18 cellular contexts compared by ENCODE assay signal in genomic region chr7:154204046-154204445, GRCh38.
DNase-seq lines count a peak whose midpoint lies in the region; ATAC-seq and TF ChIP-seq lines count a peak whose summit lies in the region.
"Had no signal": no experiment of that assay in that cellular context is flagged by ENCODE, and none has a peak within 500 bp of the region (broad histone marks: within the 10 kb centered on the region; RNA-seq: fewer than 3 reads in every experiment).

No MANE protein-coding gene starts in this region.

- no peaks in the 10 kb centered on the region for H3K9me2 ChIP-seq in neural cell (ENCODE audit: insufficient read depth, low read length)

- H3K36me3 Mint-ChIP-seq in naive thymus-derived CD8-positive, alpha-beta T cell, result no peaks in the 10 kb centered on the region
- H3K36me3 Mint-ChIP-seq in glutamatergic neuron (ENCODE audit: unreplicated experiment), result peaks cover 21% of the 10 kb centered on the region
- H3K36me3 Mint-ChIP-seq: CD8-positive, alpha-beta T cell had no signal

- in situ Hi-C loops in G401 (cut with HindIII; ENCODE audit: low sequenced_read_pairs), result no loop called here

- no peaks in the 10 kb centered on the region for H3F3A ChIP-seq in neural cell (ENCODE audit: insufficient read depth, low read length, poor library complexity, severe bottlenecking)

- DNase-seq in G401 (ENCODE audit: low spot score) (peak; percentile 96), cerebellar nuclear complex (lab: John Stamatoyannopoulos, UW) (peak; percentile 71 to 76), glutamatergic neuron (no peak)
- no peak for DNase-seq in naive thymus-derived CD8-positive, alpha-beta T cell
- DNase-seq: AML-193; Caco-2; Calu3; CD4-positive, alpha-beta T cell; CD8-positive, alpha-beta T cell; DMS79 treated with DMSO at 0.1 percent for 48 hours; GDM1 had no signal

- peak overlapping the region; percentile 36 for H2AFZ ChIP-seq in neural cell (ENCODE audit: low read depth, low read length)

- H3K9me3 Mint-ChIP-seq in naive thymus-derived CD8-positive, alpha-beta T cell, result peaks cover 0 to 6% (median 0%) of the 10 kb centered on the region in 9 donors
- peaks cover 26% of the 10 kb centered on the region for H3K9me3 Mint-ChIP-seq in glutamatergic neuron (ENCODE audit: unreplicated experiment)

- peak overlapping the region; percentile 38 for H3K9ac ChIP-seq in neural cell (ENCODE audit: low read length)
- H3K9ac ChIP-seq: BLaER1 treated with 17β-estradiol and CSF1 and Interleukin-3, amounts not matched to agents 10 nM and 100 nM had no signal

- H3K27me3 ChIP-seq in neural cell (ENCODE audit: insufficient read depth, low read depth, low read length), result no peaks in the 10 kb centered on the region
- H3K27me3 ChIP-seq: BLaER1 treated with 17β-estradiol and CSF1 and Interleukin-3, amounts not matched to agents 10 nM and 100 nM had no signal

- no peak for ATAC-seq in naive thymus-derived CD8-positive, alpha-beta T cell
- ATAC-seq: A549; CD8-positive, alpha-beta T cell; GM12878 had no signal

- no peak for TF ChIP-seq EP300 in neural cell (conservative IDR thresholded peaks at IDR 0.05; ENCODE audit: poor library complexity, severe bottlenecking)

- H3K36me3 ChIP-seq in neural cell (ENCODE audit: insufficient read depth, low read length), result no peaks in the 10 kb centered on the region
- H3K36me3 ChIP-seq: BLaER1 treated with 17β-estradiol and CSF1 and Interleukin-3, amounts not matched to agents 10 nM and 100 nM had no signal

- H3K4me3 Mint-ChIP-seq in naive thymus-derived CD8-positive, alpha-beta T cell, result no peak overlapping the region
- no peak overlapping the region for H3K4me3 Mint-ChIP-seq in glutamatergic neuron (ENCODE audit: unreplicated experiment)
- H3K4me3 Mint-ChIP-seq: B cell; CD4-positive, alpha-beta T cell; CD8-positive, alpha-beta T cell had no signal

- no peaks in the 10 kb centered on the region for H3K9me3 ChIP-seq in neural cell (ENCODE audit: low read length)
- H3K9me3 ChIP-seq: A549; BLaER1 treated with 17β-estradiol and CSF1 and Interleukin-3, amounts not matched to agents 10 nM and 100 nM; Caco-2 had no signal

- no peaks in the 10 kb centered on the region for H3K4me1 Mint-ChIP-seq in naive thymus-derived CD8-positive, alpha-beta T cell
- no peaks in the 10 kb centered on the region for H3K4me1 Mint-ChIP-seq in glutamatergic neuron (ENCODE audit: low read depth, unreplicated experiment)
- H3K4me1 Mint-ChIP-seq: B cell had no signal

- H3K79me2 ChIP-seq in neural cell (replicated peaks; ENCODE audit: insufficient read depth, low read length), result no peaks in the 10 kb centered on the region

- peaks cover 0 to 11% (median 0%) of the 10 kb centered on the region in 5 donors for H3K27me3 Mint-ChIP-seq in naive thymus-derived CD8-positive, alpha-beta T cell
- H3K27me3 Mint-ChIP-seq in glutamatergic neuron (ENCODE audit: unreplicated experiment), result peaks cover 5% of the 10 kb centered on the region
- H3K27me3 Mint-ChIP-seq: B cell; CD4-positive, alpha-beta T cell had no signal

- TF ChIP-seq CTCF in neural cell (IDR thresholded peaks at IDR 0.05; ENCODE audit: poor library complexity, severe bottlenecking) (no peak), glutamatergic neuron (IDR thresholded peaks at IDR 0.05; ENCODE audit: partially characterized antibody, unreplicated experiment) (no peak)

- no peak overlapping the region for H3K4me2 ChIP-seq in neural cell (ENCODE audit: low read length)
- H3K4me2 ChIP-seq: A549; BLaER1 treated with 17β-estradiol and CSF1 and Interleukin-3, amounts not matched to agents 10 nM and 100 nM had no signal

- H4K20me1 ChIP-seq in neural cell (ENCODE audit: insufficient read depth), result no peaks in the 10 kb centered on the region
- H4K20me1 ChIP-seq: BLaER1 treated with 17β-estradiol and CSF1 and Interleukin-3, amounts not matched to agents 10 nM and 100 nM had no signal

- POLR2A ChIA-PET in naive thymus-derived CD8-positive, alpha-beta T cell (lab: Charles Lee), result no interaction called here

- TF ChIP-seq RAD21 in neural cell (conservative IDR thresholded peaks at IDR 0.05), result no peak

- H3K4me3 ChIP-seq in neural cell (ENCODE audit: low read length), result no peak overlapping the region
- H3K4me3 ChIP-seq: A549; BLaER1 treated with 17β-estradiol and CSF1 and Interleukin-3, amounts not matched to agents 10 nM and 100 nM; GM12878 had no signal

- peak overlapping the region; percentile 76 for H3K27ac ChIP-seq in neural cell (ENCODE audit: low read length)
- H3K27ac ChIP-seq: 22Rv1, A549, C4-2B had no signal

- H3K27ac Mint-ChIP-seq in naive thymus-derived CD8-positive, alpha-beta T cell, result no peak overlapping the region
- no peak overlapping the region for H3K27ac Mint-ChIP-seq in glutamatergic neuron (ENCODE audit: unreplicated experiment)
- H3K27ac Mint-ChIP-seq: B cell; CD4-positive, alpha-beta T cell; CD8-positive, alpha-beta T cell had no signal

TF ChIP-seq in neural cell, 6 proteins besides CTCF, POLR2A, EP300 and RAD21:
- no peak for TF ChIP-seq TAF1 (IDR thresholded peaks at IDR 0.05; ENCODE audit: low read depth)
- TF ChIP-seq REST (IDR thresholded peaks at IDR 0.05; ENCODE audit: borderline replicate concordance), result no peak
- TF ChIP-seq SMC3 (conservative IDR thresholded peaks at IDR 0.05; ENCODE audit: poor library complexity), result no peak
- TF ChIP-seq MXI1 (conservative IDR thresholded peaks at IDR 0.05; ENCODE audit: poor library complexity, severe bottlenecking), result no peak
- no peak for TF ChIP-seq POLR2AphosphoS5 (IDR thresholded peaks at IDR 0.05)
- no peak for TF ChIP-seq EZH2 (IDR thresholded peaks at IDR 0.05; ENCODE audit: borderline replicate concordance, insufficient read depth, low read length, poor library complexity, severe bottlenecking)

Comparison
In these comparisons a context has a peak if more than half of its experiments do, and no peak if none do; other contexts are left out.
1. DNase-seq: peak in G401 (single experiment) and cerebellar nuclear complex (2 of 2); none in naive thymus-derived CD8-positive, alpha-beta T cell (0 of 10) and glutamatergic neuron (single experiment).